Comparison of ENCODE assay signal across 10 cellular contexts in the genomic region with DNA sequence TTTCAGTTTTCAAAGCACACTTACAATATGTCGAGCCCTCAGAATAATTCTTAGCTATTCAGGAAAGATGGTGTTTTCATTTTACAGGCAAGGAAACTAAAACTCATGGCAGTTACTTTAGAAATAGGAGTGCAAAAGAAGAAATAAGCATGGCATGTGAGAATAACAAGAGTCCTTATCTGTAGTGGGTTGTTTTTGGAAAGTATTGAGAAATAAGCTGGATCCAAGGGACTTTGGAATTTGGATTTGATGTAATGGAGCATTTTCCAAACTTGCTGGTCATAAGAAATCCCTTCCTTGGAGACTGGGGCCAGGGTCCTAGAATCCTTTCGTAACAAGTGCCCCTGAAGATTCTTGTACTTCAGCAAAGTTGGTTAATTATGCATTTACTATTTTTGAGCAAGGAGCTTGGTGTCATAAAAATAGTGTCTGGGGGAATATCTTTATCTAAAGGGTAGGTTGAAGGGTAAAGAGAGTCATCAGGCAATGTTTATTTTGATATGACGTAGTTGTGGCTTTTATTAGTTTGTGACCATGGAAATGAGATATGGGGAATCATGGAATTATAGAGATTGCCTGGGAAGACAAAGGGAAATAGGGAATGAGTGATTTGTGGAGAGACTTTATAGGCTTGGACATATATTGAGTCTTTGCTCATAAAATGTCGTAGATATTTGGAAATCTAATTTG. TPM values are rescaled to one million over a fixed set of nuclear protein-coding genes. Genes with fewer than 3 reads are reported as not detected.
A peak's percentile ranks its signal among the peaks of the same experiment; 100 is the strongest.
DNase-seq lines count a peak whose midpoint lies in the region; ATAC-seq and TF ChIP-seq lines count a peak whose summit lies in the region.
"Had no signal": no experiment of that assay in that cellular context is flagged by ENCODE, and none has a peak within 500 bp of the region (broad histone marks: within the 10 kb centered on the region; RNA-seq: fewer than 3 reads in every experiment).

No MANE protein-coding gene starts in this region.

- no peaks in the 10 kb centered on the region for H3K9me3 ChIP-seq in Caco-2

- CTCF ChIA-PET in Caco-2 (lab: Charles Lee): interaction anchor here (1.0 kb wide), 1 partner anchor 10 kb away, joined by 3 read pairs; no protein-coding TSS in a partner anchor

- no peak overlapping the region for H3K4me3 Mint-ChIP-seq in Caco-2 (ENCODE audit: unreplicated experiment)

- H3K36me3 ChIP-seq in Caco-2 (ENCODE audit: control insufficient read depth, insufficient read depth, low read length): no peaks in the 10 kb centered on the region

- H3K27me3 ChIP-seq in Caco-2 (replicated peaks; ENCODE audit: control insufficient read depth, insufficient read depth, low read length): no peaks in the 10 kb centered on the region

- H3K9me3 Mint-ChIP-seq in Caco-2 (ENCODE audit: unreplicated experiment): no peaks in the 10 kb centered on the region

- no peaks in the 10 kb centered on the region for H3K27me3 Mint-ChIP-seq in Caco-2 (ENCODE audit: insufficient read depth, unreplicated experiment)

- POLR2A ChIA-PET in Caco-2 (lab: Charles Lee): interaction anchor here (0.6 kb wide), 1 partner anchor 9 kb away, joined by 4 read pairs; no protein-coding TSS in a partner anchor

- H3K27ac Mint-ChIP-seq in Caco-2 (ENCODE audit: unreplicated experiment): no peak overlapping the region

- peaks cover 11% of the 10 kb centered on the region for H3K4me1 ChIP-seq in Caco-2

- DNase-seq in Right ventricle myocardium inferior (ENCODE audit: missing footprints) (no peak), cardiac septum (ENCODE audit: low spot score) (no peak), amniotic epithelial cell (ENCODE audit: low read depth) (peak; percentile 42), left lobe of liver (ENCODE audit: low spot score) (no peak), Caco-2 (no peak), NOMO-1 (lab: John Stamatoyannopoulos, UW; ENCODE audit: unreplicated experiment in 2 of 2) (no peak)
- DNase-seq in stimulated activated CD4-positive, alpha-beta T cell treated with anti-CD3 and anti-CD28 coated beads, Interleukin-4, amount 100 ng/mL, for 4 hours: no peak
- DNase-seq: AML-193, NCI-H510A had no signal

- BruUV-seq in Caco-2 (replicated peaks; lab: Mats Ljungman, UMichigan): no TSS peak

- no peaks in the 10 kb centered on the region for H3K36me3 Mint-ChIP-seq in Caco-2 (ENCODE audit: insufficient read depth, unreplicated experiment)

- TF ChIP-seq CTCF in Caco-2 (IDR thresholded peaks at IDR 0.05; ENCODE audit: insufficient read depth in 1 of 2, low read depth in 1 of 2, low read length in 1 of 2, severe bottlenecking in 1 of 2, unreplicated experiment in 1 of 2): no peak

- H3K4me3 ChIP-seq in Caco-2 (ENCODE audit: low read depth, low read length): no peak overlapping the region

- intact Hi-C loops in Right ventricle myocardium inferior (cut with DNase I): no loop called here
- intact Hi-C loops in cardiac septum (cut with DNase I): no loop called here
- intact Hi-C loops in Caco-2 (cut with micrococcal nuclease; ENCODE audit: unreplicated experiment): no loop called here

- peaks cover 19% of the 10 kb centered on the region for H3K4me1 Mint-ChIP-seq in Caco-2 (ENCODE audit: low read depth, unreplicated experiment)

- ATAC-seq in Right ventricle myocardium inferior: peak; percentile 63
- peak; percentile 66 for ATAC-seq in left lobe of liver
- ATAC-seq in HG03045 (IDR thresholded peaks at IDR 0.05; ENCODE audit: unreplicated experiment): no peak

RNA-seq across cellular contexts. Expression of a gene that starts 53.9 kb away (rescaled TPM):
- total RNA-seq in Right ventricle myocardium inferior (284 TPM), cardiac septum (227 TPM), left lobe of liver (79.9 TPM), Caco-2 (2022) (206 and 224 TPM in 2 replicates)
